26 cellular contexts compared by ENCODE assay signal in genomic region chr5:68446070-68446357, GRCh38.
DNase-seq lines count a peak whose midpoint lies in the region; ATAC-seq, FAIRE-seq and TF ChIP-seq lines count a peak whose summit lies in the region.
"Had no signal": no experiment of that assay in that cellular context is flagged by ENCODE, and none has a peak within 500 bp of the region (broad histone marks: within the 10 kb centered on the region; RNA-seq: fewer than 3 reads in every experiment).

No MANE protein-coding gene starts in this region.

- H3K27ac ChIP-seq in heart left ventricle, result peak overlapping the region in 8 of 12 donors; percentile 8 to 56 (median 36)
- H3K27ac ChIP-seq in KOPT-K1 (ENCODE audit: low read depth, low read length, poor library complexity, severe bottlenecking), result peak overlapping the region; percentile 0
- H3K27ac ChIP-seq in keratinocyte (ENCODE audit: control insufficient read depth, insufficient read depth, low read length), result no peak overlapping the region
- H3K27ac ChIP-seq in subcutaneous abdominal adipose tissue (ENCODE audit: low read depth, low read length), result peak overlapping the region; percentile 86
- H3K27ac ChIP-seq: KMS-11, SJCRH30 had no signal

- H2AFZ ChIP-seq in keratinocyte (ENCODE audit: control insufficient read depth, low read length), result peak overlapping the region; percentile 37

- no peak for TF ChIP-seq POLR2A in heart left ventricle (IDR thresholded peaks at IDR 0.05)

- dilution Hi-C loops in keratinocyte (cut with MboI; ENCODE audit: extremely low pct_ligation_motif_present, low sequenced_read_pairs), result no loop called here

- no peaks in the 10 kb centered on the region for H4K20me1 ChIP-seq in keratinocyte (ENCODE audit: control insufficient read depth, extremely low read depth, insufficient read depth, low read length)

- H3K9ac ChIP-seq in keratinocyte (ENCODE audit: control insufficient read depth, extremely low read depth, insufficient read depth, low read length) (no peak overlapping the region), subcutaneous abdominal adipose tissue (ENCODE audit: low read length in 5 of 5) (no peak overlapping the region)
- H3K9ac ChIP-seq: KMS-11 had no signal

- H3K4me3 Mint-ChIP-seq in type B pancreatic cell, result no peak overlapping the region
- H3K4me3 Mint-ChIP-seq: CD8-positive, alpha-beta T cell had no signal

- H3K27ac Mint-ChIP-seq in type B pancreatic cell, result no peak overlapping the region
- H3K27ac Mint-ChIP-seq: CD8-positive, alpha-beta T cell had no signal

- no peaks in the 10 kb centered on the region for H3K36me3 ChIP-seq in heart left ventricle
- no peaks in the 10 kb centered on the region for H3K36me3 ChIP-seq in KOPT-K1 (ENCODE audit: insufficient read depth, low read length)
- no peaks in the 10 kb centered on the region for H3K36me3 ChIP-seq in keratinocyte (ENCODE audit: control insufficient read depth in 2 of 2, extremely low read depth in 1 of 2, insufficient read depth in 2 of 2, low read length in 2 of 2)
- no peaks in the 10 kb centered on the region for H3K36me3 ChIP-seq in subcutaneous abdominal adipose tissue (ENCODE audit: control insufficient read depth in 5 of 5, insufficient read depth in 5 of 5, low read length in 5 of 5)
- H3K36me3 ChIP-seq: HAP-1, SJCRH30 had no signal

- H3K9me3 Mint-ChIP-seq in type B pancreatic cell, result peaks cover 7% of the 10 kb centered on the region
- H3K9me3 Mint-ChIP-seq: CD8-positive, alpha-beta T cell had no signal

- H3K27me3 ChIP-seq in heart left ventricle, result no peaks in the 10 kb centered on the region
- H3K27me3 ChIP-seq in keratinocyte (ENCODE audit: control insufficient read depth, extremely low read depth, insufficient read depth, low read length), result no peaks in the 10 kb centered on the region
- no peaks in the 10 kb centered on the region for H3K27me3 ChIP-seq in subcutaneous abdominal adipose tissue (ENCODE audit: control insufficient read depth in 5 of 5, insufficient read depth in 4 of 5, low read length in 5 of 5)
- H3K27me3 ChIP-seq: SJCRH30 had no signal

- FAIRE-seq in keratinocyte (lab: Jason Lieb, UNC), result peak; percentile 70
- FAIRE-seq: G401.6, HepG2 had no signal

- no peak overlapping the region for H3K4me3 ChIP-seq in heart left ventricle
- no peak overlapping the region for H3K4me3 ChIP-seq in keratinocyte (ENCODE audit: control insufficient read depth in 2 of 3, extremely low read depth in 1 of 3, insufficient read depth in 2 of 3, low read depth in 1 of 3, low read length in 3 of 3)
- no peak overlapping the region for H3K4me3 ChIP-seq in subcutaneous abdominal adipose tissue (ENCODE audit: low read depth in 1 of 5, low read length in 5 of 5)
- H3K4me3 ChIP-seq: HAP-1, SJCRH30 had no signal

- H3K79me2 ChIP-seq in keratinocyte (ENCODE audit: control insufficient read depth, insufficient read depth, low read length), result no peaks in the 10 kb centered on the region

- DNase-seq in heart left ventricle (no peak), left ventricle myocardium superior (no peak), keratinocyte (ENCODE audit: low read depth, low spot score) (no peak), SW 1271 (lab: John Stamatoyannopoulos, UW) (no peak), COLO829 (ENCODE audit: low spot score) (no peak), type B pancreatic cell (ENCODE audit: extremely low spot score, unreplicated experiment) (no peak)
- DNase-seq: 8988T; AML-193; C1 segment of cervical spinal cord; Calu3; CD8-positive, alpha-beta T cell; MV-4-11; NCI-H1105 treated with DMSO at 0.1 percent for 48 hours; NCI-H2029 treated with DMSO at 0.1 percent for 48 hours; NCI-H345; NCI-H524; NCI-H774; NK-92 treated with Interleukin-12 subunit alpha and Interleukin-12 subunit beta, amount 100 ng/mL, for 24 hours; SJCRH30 had no signal

- H3K9me3 ChIP-seq in heart left ventricle (no peaks in the 10 kb centered on the region), KOPT-K1 (ENCODE audit: insufficient read depth, low read length, poor library complexity, severe bottlenecking) (no peaks in the 10 kb centered on the region), keratinocyte (ENCODE audit: control insufficient read depth, low read depth, low read length) (no peaks in the 10 kb centered on the region), subcutaneous abdominal adipose tissue (ENCODE audit: control insufficient read depth in 5 of 5, low read length in 5 of 5) (no peaks in the 10 kb centered on the region)
- H3K9me3 ChIP-seq: HAP-1, SJCRH30 had no signal

- H3K27me3 Mint-ChIP-seq in type B pancreatic cell, result no peaks in the 10 kb centered on the region

- H3K4me1 ChIP-seq in heart left ventricle (peaks cover 0 to 24% (median 11%) of the 10 kb centered on the region in 12 donors), keratinocyte (ENCODE audit: control insufficient read depth, extremely low read depth, insufficient read depth, low read length) (peaks cover 11% of the 10 kb centered on the region), subcutaneous abdominal adipose tissue (ENCODE audit: control insufficient read depth in 5 of 5, insufficient read depth in 5 of 5, low read length in 5 of 5) (peaks cover 3 to 26% (median 18%) of the 10 kb centered on the region in 5 donors)
- H3K4me1 ChIP-seq: HAP-1 had no signal

- no peak for TF ChIP-seq CTCF in heart left ventricle (IDR thresholded peaks at IDR 0.05)
- no peak for TF ChIP-seq CTCF in keratinocyte (optimal IDR thresholded peaks at IDR 0.05 in 1 of 3, IDR thresholded peaks at IDR 0.05 in 1 of 3, conservative IDR thresholded peaks at IDR 0.05 in 1 of 3; ENCODE audit: extremely low read depth in 1 of 3, insufficient read depth in 2 of 3, low read length in 3 of 3)
- no peak for TF ChIP-seq CTCF in type B pancreatic cell (conservative IDR thresholded peaks at IDR 0.05)

- WGBS in heart left ventricle, 4 donors, result 86 to 91% (median 91%) methylated on average over 1 of the region's 1 CpG

- intact Hi-C loops in heart left ventricle (cut with DNase I) (loop anchor here in 2 of 10 donors (10.0 kb wide), 2 partner anchors 101 to 1201 kb away; no protein-coding TSS in a partner anchor), left ventricle myocardium superior (cut with micrococcal nuclease) (no loop called here)

- H3K4me1 Mint-ChIP-seq in type B pancreatic cell (ENCODE audit: unreplicated experiment), result peaks cover 27% of the 10 kb centered on the region

- H3K4me2 ChIP-seq in keratinocyte (ENCODE audit: control insufficient read depth, extremely low read depth, insufficient read depth, low read depth, low read length), result no peak overlapping the region
- H3K4me2 ChIP-seq: KMS-11 had no signal

- no peaks in the 10 kb centered on the region for H3K9me1 ChIP-seq in keratinocyte (ENCODE audit: control insufficient read depth, extremely low read depth, insufficient read depth, low read length)

- ATAC-seq in heart left ventricle (no peak), left ventricle myocardium superior (no peak)
- ATAC-seq: CD8-positive, alpha-beta T cell; HepG2; Panc1 had no signal

- no peaks in the 10 kb centered on the region for H3K36me3 Mint-ChIP-seq in type B pancreatic cell
- H3K36me3 Mint-ChIP-seq: CD8-positive, alpha-beta T cell had no signal
